16 cellular contexts compared by ENCODE assay signal in the genomic region with DNA sequence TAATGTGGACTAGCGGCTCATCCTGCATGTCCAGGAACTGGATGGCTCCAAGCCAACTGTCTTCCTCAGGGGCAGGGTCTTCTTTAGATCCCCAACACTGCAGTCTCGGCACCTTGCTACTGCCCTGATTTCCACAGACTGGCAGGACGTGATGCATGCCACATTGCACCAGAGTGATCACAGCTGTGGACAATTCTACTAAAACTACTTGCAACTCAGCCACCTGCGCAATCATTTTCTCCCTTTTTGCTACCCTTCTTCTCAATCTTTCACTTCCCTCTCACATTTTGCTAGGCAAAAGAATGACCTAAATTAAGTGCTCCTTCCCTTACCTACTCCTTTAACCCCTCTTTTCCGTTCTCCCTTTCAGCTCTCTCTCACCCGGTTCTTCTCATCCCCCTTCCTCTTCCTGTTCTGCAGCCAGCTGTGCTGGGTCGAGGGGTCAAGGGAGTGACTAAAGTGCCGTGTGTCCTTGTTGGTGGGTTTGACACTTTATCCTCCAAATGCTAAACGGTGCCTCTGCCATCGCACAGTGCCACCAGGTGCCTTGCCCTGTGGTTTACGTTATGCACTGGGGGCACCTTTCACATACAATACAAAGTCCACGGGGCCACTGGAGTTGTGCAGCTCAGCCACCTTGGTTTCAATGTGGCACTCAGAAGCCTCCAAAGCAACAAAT. TPM values are rescaled to one million over a fixed set of nuclear protein-coding genes. Genes with fewer than 3 reads are reported as not detected.
A peak's percentile ranks its signal among the peaks of the same experiment; 100 is the strongest.
DNase-seq lines count a peak whose midpoint lies in the region; ATAC-seq, FAIRE-seq and TF ChIP-seq lines count a peak whose summit lies in the region.
"Had no signal": no experiment of that assay in that cellular context is flagged by ENCODE, and none has a peak within 500 bp of the region (broad histone marks: within the 10 kb centered on the region; RNA-seq: fewer than 3 reads in every experiment).

No MANE protein-coding gene starts in this region.

- intact Hi-C loops in lower leg skin (cut with DNase I; ENCODE audit: low total_unique reads): no loop called here
- intact Hi-C loops in activated T-helper 1 cell treated with anti-CD3 and anti-CD28 coated beads, Interleukin-12 subunit alpha, Interleukin-12 subunit beta, Interleukin-2, Interleukin-4 antibody, amounts not matched to agents 30 ng/mL and 10 ng/mL and 1 ng/mL, durations not matched to agents 14 hours and 24 hours and 36 hours (cut with micrococcal nuclease): no loop called here

- whole genome bisulfite sequencing in lower leg skin, 2 donors: 73 to 74% methylated on average over 12 of the region's 12 CpGs

- H3K36me3 ChIP-seq in OCI-LY1 (ENCODE audit: insufficient read depth, low read length) (no peaks in the 10 kb centered on the region), stomach smooth muscle (ENCODE audit: control insufficient read depth in 2 of 2, insufficient read depth in 2 of 2, low read length in 2 of 2) (no peaks in the 10 kb centered on the region)

- no peaks in the 10 kb centered on the region for H3K4me1 Mint-ChIP-seq in activated T-helper 1 cell treated with anti-CD3 and anti-CD28 coated beads, Interleukin-12 subunit alpha, Interleukin-12 subunit beta, Interleukin-2, Interleukin-4 antibody, amounts not matched to agents 30 ng/mL and 10 ng/mL and 1 ng/mL, durations not matched to agents 14 hours and 24 hours and 36 hours (ENCODE audit: low read depth)
- H3K4me1 Mint-ChIP-seq: CD4-positive, alpha-beta memory T cell had no signal

- H3K27ac Mint-ChIP-seq in activated T-helper 1 cell treated with anti-CD3 and anti-CD28 coated beads, Interleukin-12 subunit alpha, Interleukin-12 subunit beta, Interleukin-2, Interleukin-4 antibody, amounts not matched to agents 30 ng/mL and 10 ng/mL and 1 ng/mL, durations not matched to agents 14 hours and 24 hours and 36 hours: no peak overlapping the region
- H3K27ac Mint-ChIP-seq: activated naive CD8-positive, alpha-beta T cell; CD4-positive, alpha-beta memory T cell had no signal

- TF ChIP-seq CTCF in OCI-LY1 (IDR thresholded peaks at IDR 0.05; ENCODE audit: low read length) (no peak), lower leg skin (IDR thresholded peaks at IDR 0.05) (no peak)

- no peak for DNase-seq in GM19239 (ENCODE audit: insufficient read length, low spot score)
- DNase-seq in left lobe of liver (ENCODE audit: low spot score): no peak
- DNase-seq in lower leg skin (ENCODE audit: low spot score in 2 of 2): no peak
- no peak for DNase-seq in activated T-helper 1 cell treated with anti-CD3 and anti-CD28 coated beads, Interleukin-12 subunit alpha, Interleukin-12 subunit beta, Interleukin-2, Interleukin-4 antibody, amounts not matched to agents 30 ng/mL and 10 ng/mL and 1 ng/mL, durations not matched to agents 14 hours and 24 hours and 36 hours (ENCODE audit: low spot score)
- DNase-seq: activated CD4-positive, CD25-positive, alpha-beta regulatory T cell; CD4-positive, alpha-beta memory T cell; midbrain; NCI-H226; PC-3; stimulated activated CD4-positive, alpha-beta T cell treated with anti-CD3 and anti-CD28 coated beads, Interleukin-12 subunit alpha, Interleukin-12 subunit beta, amount 100 ng/mL, for 4 hours had no signal

- H3K9me3 ChIP-seq in OCI-LY1 (ENCODE audit: low read length): no peaks in the 10 kb centered on the region
- H3K9me3 ChIP-seq in stomach smooth muscle (ENCODE audit: control insufficient read depth in 2 of 2, low read length in 2 of 2): no peaks in the 10 kb centered on the region

- H3K9ac ChIP-seq in OCI-LY1 (ENCODE audit: low read length) (no peak overlapping the region), stomach smooth muscle (ENCODE audit: low read length in 2 of 2) (no peak overlapping the region)
- H3K9ac ChIP-seq: parathyroid adenoma had no signal

- no peaks in the 10 kb centered on the region for H4K20me1 ChIP-seq in OCI-LY1 (ENCODE audit: insufficient read depth, low read length)

- TF ChIP-seq POLR2A in lower leg skin (IDR thresholded peaks at IDR 0.05): no peak

- H3K4me3 ChIP-seq in OCI-LY1 (ENCODE audit: low read depth, low read length, poor library complexity, severe bottlenecking) (no peak overlapping the region), stomach smooth muscle (ENCODE audit: low read length in 2 of 2) (no peak overlapping the region), lower leg skin (ENCODE audit: low read depth, poor library complexity, severe bottlenecking) (no peak overlapping the region)

- H3F3A ChIP-seq in OCI-LY1 (ENCODE audit: insufficient read depth, low read length): no peaks in the 10 kb centered on the region

- H3K9me2 ChIP-seq in OCI-LY1 (ENCODE audit: low read depth, low read length): no peaks in the 10 kb centered on the region

- FAIRE-seq in GM19239 (lab: Jason Lieb, UNC): peak; percentile 8
- FAIRE-seq: bronchial epithelial cell had no signal

- no peaks in the 10 kb centered on the region for H3K36me3 Mint-ChIP-seq in activated T-helper 1 cell treated with anti-CD3 and anti-CD28 coated beads, Interleukin-12 subunit alpha, Interleukin-12 subunit beta, Interleukin-2, Interleukin-4 antibody, amounts not matched to agents 30 ng/mL and 10 ng/mL and 1 ng/mL, durations not matched to agents 14 hours and 24 hours and 36 hours (ENCODE audit: low read depth)
- H3K36me3 Mint-ChIP-seq: activated naive CD8-positive, alpha-beta T cell; CD4-positive, alpha-beta memory T cell had no signal

- H3K27ac ChIP-seq in OCI-LY1 (ENCODE audit: low read depth, low read length, poor library complexity, severe bottlenecking) (peak overlapping the region; percentile 51), stomach smooth muscle (ENCODE audit: low read length) (peak overlapping the region; percentile 100)
- H3K27ac ChIP-seq: parathyroid adenoma had no signal

- no peaks in the 10 kb centered on the region for H3K9me3 Mint-ChIP-seq in activated T-helper 1 cell treated with anti-CD3 and anti-CD28 coated beads, Interleukin-12 subunit alpha, Interleukin-12 subunit beta, Interleukin-2, Interleukin-4 antibody, amounts not matched to agents 30 ng/mL and 10 ng/mL and 1 ng/mL, durations not matched to agents 14 hours and 24 hours and 36 hours
- H3K9me3 Mint-ChIP-seq: CD4-positive, alpha-beta memory T cell had no signal

- ATAC-seq in left lobe of liver (peak; percentile 74), HG03342 (IDR thresholded peaks at IDR 0.05; ENCODE audit: unreplicated experiment) (no peak)

- H3K4me1 ChIP-seq in OCI-LY1 (ENCODE audit: insufficient read depth, low read length, severe bottlenecking): peaks cover 17% of the 10 kb centered on the region
- H3K4me1 ChIP-seq in stomach smooth muscle (ENCODE audit: control insufficient read depth, insufficient read depth, low read length): peaks cover 42% of the 10 kb centered on the region
- H3K4me1 ChIP-seq: parathyroid adenoma had no signal

- no peak overlapping the region for H2AFZ ChIP-seq in OCI-LY1 (ENCODE audit: low read length)
- H2AFZ ChIP-seq: parathyroid adenoma had no signal

- peak overlapping the region; percentile 46 for H3K4me2 ChIP-seq in OCI-LY1 (ENCODE audit: low read length)

- H3K4me3 Mint-ChIP-seq in activated T-helper 1 cell treated with anti-CD3 and anti-CD28 coated beads, Interleukin-12 subunit alpha, Interleukin-12 subunit beta, Interleukin-2, Interleukin-4 antibody, amounts not matched to agents 30 ng/mL and 10 ng/mL and 1 ng/mL, durations not matched to agents 14 hours and 24 hours and 36 hours: no peak overlapping the region
- H3K4me3 Mint-ChIP-seq: activated naive CD8-positive, alpha-beta T cell; CD4-positive, alpha-beta memory T cell had no signal

- no peaks in the 10 kb centered on the region for H3K79me2 ChIP-seq in OCI-LY1 (ENCODE audit: insufficient read depth, low read length)
- H3K79me2 ChIP-seq: parathyroid adenoma had no signal

- peaks cover 36% of the 10 kb centered on the region for H3K27me3 Mint-ChIP-seq in activated T-helper 1 cell treated with anti-CD3 and anti-CD28 coated beads, Interleukin-12 subunit alpha, Interleukin-12 subunit beta, Interleukin-2, Interleukin-4 antibody, amounts not matched to agents 30 ng/mL and 10 ng/mL and 1 ng/mL, durations not matched to agents 14 hours and 24 hours and 36 hours (ENCODE audit: insufficient read depth)

- H3K27me3 ChIP-seq in OCI-LY1 (ENCODE audit: insufficient read depth, low read length): peaks cover 4% of the 10 kb centered on the region; the same call in 1 of the 2 replicates
- H3K27me3 ChIP-seq in stomach smooth muscle (ENCODE audit: control insufficient read depth in 1 of 2, insufficient read depth in 2 of 2, low read length in 2 of 2): no peaks in the 10 kb centered on the region

RNA-seq across cellular contexts. Expression of gene PEX26, which starts 11.5 kb away (rescaled TPM):
- total RNA-seq in left lobe of liver (26.2 TPM), lower leg skin (10 to 100 TPM; 23.1 to 31.0 (median 24.8) TPM)
- 50.0 and 54.4 TPM in 2 replicates for total RNA-seq in activated T-helper 1 cell treated with anti-CD3 and anti-CD28 coated beads, Interleukin-12 subunit alpha, Interleukin-12 subunit beta, Interleukin-2, Interleukin-4 antibody, amounts not matched to agents 30 ng/mL and 10 ng/mL and 1 ng/mL, durations not matched to agents 14 hours and 24 hours and 36 hours

RNA-seq across cellular contexts. Expression of gene MICAL3, which starts 42.0 kb away (rescaled TPM):
- total RNA-seq in left lobe of liver (75.3 TPM), lower leg skin (10 to 100 TPM; 24.3 to 29.7 (median 28.2) TPM)
- 47.8 and 50.6 TPM in 2 replicates for total RNA-seq in activated T-helper 1 cell treated with anti-CD3 and anti-CD28 coated beads, Interleukin-12 subunit alpha, Interleukin-12 subunit beta, Interleukin-2, Interleukin-4 antibody, amounts not matched to agents 30 ng/mL and 10 ng/mL and 1 ng/mL, durations not matched to agents 14 hours and 24 hours and 36 hours

RNA-seq across cellular contexts. Expression of gene TUBA8, which starts 44.3 kb away (rescaled TPM):
- 2.3 TPM for total RNA-seq in left lobe of liver
- total RNA-seq in lower leg skin: 1 to 10 TPM; 1.5 to 4.7 (median 2.9) TPM
- 1.1 and 1.5 TPM in 2 replicates for total RNA-seq in activated T-helper 1 cell treated with anti-CD3 and anti-CD28 coated beads, Interleukin-12 subunit alpha, Interleukin-12 subunit beta, Interleukin-2, Interleukin-4 antibody, amounts not matched to agents 30 ng/mL and 10 ng/mL and 1 ng/mL, durations not matched to agents 14 hours and 24 hours and 36 hours
